ENCODE assay signal across 20 cellular contexts in genomic region chr4:146291313-146291712, GRCh38.
"Had no signal": no experiment of that assay in that cellular context is flagged by ENCODE, and none has a peak within 500 bp of the region (broad histone marks: within the 10 kb centered on the region; RNA-seq: fewer than 3 reads in every experiment).

No MANE protein-coding gene starts in this region.

- H3K27me3 Mint-ChIP-seq: activated CD4-positive, alpha-beta T cell treated with anti-CD3 and anti-CD28 coated beads for 36 hours; natural killer cell treated with Interleukin-12 subunit alpha and Interleukin-12 subunit beta and Interleukin-15 and Interleukin-18, amount 100 ng/mL, for 72 hours; stimulated activated naive B cell treated with anti-CD40 and anti-IgM and Interleukin-4, amounts not matched to agents 10 μg/mL and 1 μg/mL and 100 μg/mL, for 72 hours had no signal

- H3K27ac Mint-ChIP-seq: activated CD4-positive, alpha-beta T cell treated with anti-CD3 and anti-CD28 coated beads for 36 hours; activated naive CD4-positive, alpha-beta T cell treated with anti-CD3 and anti-CD28 coated beads, Interleukin-2, amount 50 U/mL, for 72 hours; activated T-helper 1 cell treated with anti-CD3 and anti-CD28 coated beads, Interleukin-12 subunit alpha, Interleukin-12 subunit beta, Interleukin-2, Interleukin-4 antibody, amounts not matched to agents 30 ng/mL and 10 ng/mL and 1 ng/mL, durations not matched to agents 14 hours and 24 hours and 36 hours; mesothelial cell of epicardium; natural killer cell treated with Interleukin-12 subunit alpha and Interleukin-12 subunit beta and Interleukin-15 and Interleukin-18, amount 100 ng/mL, for 72 hours; stimulated activated naive B cell treated with anti-CD40 and anti-IgM and Interleukin-4, amounts not matched to agents 10 μg/mL and 1 μg/mL and 100 μg/mL, for 72 hours had no signal

- H3K9me3 ChIP-seq: adrenal gland, gastroesophageal sphincter, heart right ventricle, thoracic aorta, upper lobe of right lung had no signal

- H3K36me3 Mint-ChIP-seq: mesothelial cell of epicardium had no signal

- H3K4me3 Mint-ChIP-seq: activated CD4-positive, alpha-beta T cell treated with anti-CD3 and anti-CD28 coated beads for 36 hours; activated T-helper 1 cell treated with anti-CD3 and anti-CD28 coated beads, Interleukin-12 subunit alpha, Interleukin-12 subunit beta, Interleukin-2, Interleukin-4 antibody, amounts not matched to agents 30 ng/mL and 10 ng/mL and 1 ng/mL, durations not matched to agents 14 hours and 24 hours and 36 hours; mesothelial cell of epicardium; natural killer cell treated with Interleukin-12 subunit alpha and Interleukin-12 subunit beta and Interleukin-15 and Interleukin-18, amount 100 ng/mL, for 72 hours; stimulated activated naive B cell treated with anti-CD40 and anti-IgM and Interleukin-4, amounts not matched to agents 10 μg/mL and 1 μg/mL and 100 μg/mL, for 72 hours had no signal

- H3K4me1 Mint-ChIP-seq: activated CD4-positive, alpha-beta T cell treated with anti-CD3 and anti-CD28 coated beads for 36 hours; mesothelial cell of epicardium; stimulated activated naive B cell treated with anti-CD40 and anti-IgM and Interleukin-4, amounts not matched to agents 10 μg/mL and 1 μg/mL and 100 μg/mL, for 72 hours had no signal

- H3K27ac ChIP-seq: adrenal gland, gastroesophageal sphincter, heart right ventricle, thoracic aorta, upper lobe of right lung, VCaP had no signal

- H3K27me3 ChIP-seq: adrenal gland, gastroesophageal sphincter, heart right ventricle, upper lobe of right lung had no signal

- H3K4me1 ChIP-seq: adrenal gland, gastroesophageal sphincter, upper lobe of right lung had no signal

- DNase-seq: activated CD4-positive, alpha-beta T cell treated with anti-CD3 and anti-CD28 coated beads for 36 hours; activated CD4-positive, alpha-beta T cell treated with anti-CD3 and anti-CD28 coated beads, Interleukin-2, amount 50 U/mL, for 48 hours; activated gamma-delta T cell treated with Interleukin-2 at 50 U/mL for 16 hours; activated T-cell treated with anti-CD3 and anti-CD28 coated beads for 4 hours; adrenal gland; heart right ventricle; left colon; stimulated activated naive B cell treated with anti-CD40 and anti-IgM and Interleukin-4, amounts not matched to agents 10 μg/mL and 1 μg/mL and 100 μg/mL, for 72 hours; T-helper 2 cell; upper lobe of right lung had no signal

- ATAC-seq: activated CD4-positive, alpha-beta T cell treated with anti-CD3 and anti-CD28 coated beads for 36 hours; activated naive CD4-positive, alpha-beta T cell treated with anti-CD3 and anti-CD28 coated beads, Interleukin-2, amount 50 U/mL, for 72 hours; gastroesophageal sphincter; heart right ventricle; left colon; natural killer cell treated with Interleukin-12 subunit alpha and Interleukin-12 subunit beta and Interleukin-15 and Interleukin-18, amount 100 ng/mL, for 72 hours; stimulated activated naive B cell treated with anti-CD40 and anti-IgM and Interleukin-4, amounts not matched to agents 10 μg/mL and 1 μg/mL and 100 μg/mL, for 72 hours; upper lobe of right lung had no signal

- H3K4me3 ChIP-seq: adrenal gland, gastroesophageal sphincter, heart right ventricle, lung, thoracic aorta, upper lobe of right lung had no signal

- H3K9me3 Mint-ChIP-seq: activated naive CD4-positive, alpha-beta T cell treated with anti-CD3 and anti-CD28 coated beads, Interleukin-2, amount 50 U/mL, for 72 hours; activated T-helper 1 cell treated with anti-CD3 and anti-CD28 coated beads, Interleukin-12 subunit alpha, Interleukin-12 subunit beta, Interleukin-2, Interleukin-4 antibody, amounts not matched to agents 30 ng/mL and 10 ng/mL and 1 ng/mL, durations not matched to agents 14 hours and 24 hours and 36 hours; mesothelial cell of epicardium; natural killer cell treated with Interleukin-12 subunit alpha and Interleukin-12 subunit beta and Interleukin-15 and Interleukin-18, amount 100 ng/mL, for 72 hours had no signal

- H3K36me3 ChIP-seq: adrenal gland, thoracic aorta, upper lobe of right lung had no signal

- FAIRE-seq: colon, islet of Langerhans had no signal
